8 cellular contexts compared by ENCODE assay signal in genomic region chr19:56080669-56081401, GRCh38. TPM values are rescaled to one million over a fixed set of nuclear protein-coding genes. Genes with fewer than 3 reads are reported as not detected.
DNase-seq lines count a peak whose midpoint lies in the region; ATAC-seq and TF ChIP-seq lines count a peak whose summit lies in the region.

No MANE protein-coding gene starts in this region.

- H3K36me3 ChIP-seq in kidney epithelial cell (ENCODE audit: control insufficient read depth, insufficient read depth, low read length) = no peaks in the 10 kb centered on the region

- H3K4me3 ChIP-seq in WI38 (ENCODE audit: low read depth, low read length) (peak overlapping the region; percentile 48), cardiac fibroblast (replicated peaks in 1 of 2; ENCODE audit: low read depth in 2 of 2, low read length in 2 of 2) (peak overlapping the region; percentile 36 to 52), kidney epithelial cell (ENCODE audit: low read depth, low read length) (peak overlapping the region; percentile 29)

- peak; percentile 80 for ATAC-seq in HG02623 (IDR thresholded peaks at IDR 0.05; ENCODE audit: unreplicated experiment)

- TF ChIP-seq CTCF in WI38 (IDR thresholded peaks at IDR 0.05; ENCODE audit: low read depth, low read length) = peak; percentile 62
- TF ChIP-seq CTCF in cardiac fibroblast (IDR thresholded peaks at IDR 0.05; ENCODE audit: low read depth, low read length) = peak; percentile 65
- peak; percentile 67 for TF ChIP-seq CTCF in kidney epithelial cell (IDR thresholded peaks at IDR 0.05; ENCODE audit: insufficient read depth, low read length, poor library complexity, severe bottlenecking)

- peak; percentile 94 for DNase-seq in GM03348 (ENCODE audit: low spot score)
- peak; percentile 59 for DNase-seq in NCI-H1694 (lab: John Stamatoyannopoulos, UW)
- DNase-seq in cardiac fibroblast (ENCODE audit: low read depth in 2 of 2) = peak; percentile 85 to 90
- no peak for DNase-seq in kidney epithelial cell (ENCODE audit: low read depth)
- peak; percentile 34 to 57 for DNase-seq in stimulated activated CD4-positive, alpha-beta T cell treated with anti-CD3 and anti-CD28 coated beads, Interleukin-15, amount 100 ng/mL, for 1 hour (ENCODE audit: low read depth in 1 of 2, low spot score in 1 of 2)
- no peak for DNase-seq in NCI-H446 treated with DMSO at 0.1 percent for 48 hours (lab: John Stamatoyannopoulos, UW)

- H3K27me3 ChIP-seq in kidney epithelial cell (ENCODE audit: control insufficient read depth, insufficient read depth, low read length) = peaks cover 3% of the 10 kb centered on the region

RNA-seq across cellular contexts. Expression of gene ZNF787, which starts 40.3 kb away (rescaled TPM):
- 26.6 and 38.3 TPM in 2 replicates for total RNA-seq in kidney epithelial cell

Comparison
In these comparisons a context has a peak if more than half of its experiments do, and no peak if none do; other contexts are left out.
1. DNase-seq: peak in GM03348 (single experiment), NCI-H1694 (single experiment), cardiac fibroblast (2 of 2) and stimulated activated CD4-positive, alpha-beta T cell treated with anti-CD3 and anti-CD28 coated beads, Interleukin-15, amount 100 ng/mL, for 1 hour (2 of 2); none in kidney epithelial cell (single experiment) and NCI-H446 treated with DMSO at 0.1 percent for 48 hours (single experiment).
2. Peak in every context shown above with its lines, with median percentiles within 50 percentile points of each other: H3K4me3 ChIP-seq and CTCF ChIP-seq.